16 cellular contexts compared by ENCODE assay signal in the genomic region with DNA sequence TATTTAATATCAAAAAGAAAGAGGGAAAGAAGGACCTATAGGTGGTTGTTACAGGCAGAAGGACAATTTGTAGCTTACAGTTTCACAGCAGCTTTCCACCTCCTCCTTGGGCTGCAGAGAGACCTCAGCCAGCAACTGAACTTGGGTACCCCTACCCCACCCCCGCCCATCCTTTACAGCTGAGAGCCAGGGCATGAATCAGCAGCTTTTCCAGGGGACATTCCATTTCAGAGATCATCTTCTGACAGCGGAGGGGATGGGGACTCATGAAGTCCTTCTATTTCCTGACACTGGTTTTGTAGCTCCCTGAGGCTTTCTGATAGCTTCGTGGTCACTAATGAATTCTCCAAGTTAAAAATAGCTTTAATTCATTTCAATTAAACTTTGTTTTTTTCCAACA.
DNase-seq lines count a peak whose midpoint lies in the region; ATAC-seq, FAIRE-seq and TF ChIP-seq lines count a peak whose summit lies in the region.
"Had no signal": no experiment of that assay in that cellular context is flagged by ENCODE, and none has a peak within 500 bp of the region (broad histone marks: within the 10 kb centered on the region; RNA-seq: fewer than 3 reads in every experiment).

No MANE protein-coding gene starts in this region.

- intact Hi-C loops in endothelial cell of umbilical vein (cut with micrococcal nuclease) (no loop called here), left ventricle myocardium superior (cut with micrococcal nuclease) (loop anchor here (10.0 kb wide), 1 partner anchor 122 kb away; a partner anchor contains a TSS)

- no peak overlapping the region for H3K9ac ChIP-seq in endothelial cell of umbilical vein (replicated peaks; ENCODE audit: extremely low read depth, insufficient read depth, low read length)

- POLR2A ChIA-PET in endothelial cell of umbilical vein (lab: Charles Lee), result no interaction called here

- H3K4me2 ChIP-seq in endothelial cell of umbilical vein (ENCODE audit: insufficient read depth, low read length) (peak overlapping the region; percentile 47), osteoblast (ENCODE audit: insufficient read depth, low read length) (peak overlapping the region; percentile 6)

- H2AFZ ChIP-seq in endothelial cell of umbilical vein (ENCODE audit: low read depth, low read length) (no peak overlapping the region), osteoblast (ENCODE audit: low read length) (no peak overlapping the region)

- H3K9me3 ChIP-seq in endothelial cell of umbilical vein (replicated peaks; ENCODE audit: control insufficient read depth, insufficient read depth, low read length) (no peaks in the 10 kb centered on the region), osteoblast (ENCODE audit: low read depth, low read length) (no peaks in the 10 kb centered on the region)
- H3K9me3 ChIP-seq: esophagus squamous epithelium had no signal

- H3K27me3 ChIP-seq in endothelial cell of umbilical vein (ENCODE audit: control insufficient read depth in 2 of 2, insufficient read depth in 2 of 2, low read length in 2 of 2), result no peaks in the 10 kb centered on the region
- H3K27me3 ChIP-seq in osteoblast (ENCODE audit: insufficient read depth, low read length), result no peaks in the 10 kb centered on the region
- H3K27me3 ChIP-seq: dorsolateral prefrontal cortex, esophagus squamous epithelium had no signal

- H4K20me1 ChIP-seq in endothelial cell of umbilical vein (replicated peaks; ENCODE audit: control insufficient read depth, extremely low read depth, insufficient read depth, low read length), result no peaks in the 10 kb centered on the region
- H4K20me1 ChIP-seq in osteoblast (ENCODE audit: insufficient read depth, low read length), result no peaks in the 10 kb centered on the region

- TF ChIP-seq POLR2A in endothelial cell of umbilical vein (IDR thresholded peaks at IDR 0.05; ENCODE audit: low read depth, low read length), result no peak

- no peaks in the 10 kb centered on the region for H3K9me1 ChIP-seq in endothelial cell of umbilical vein (replicated peaks; ENCODE audit: control insufficient read depth, extremely low read depth, insufficient read depth, low read length)

- CTCF ChIA-PET in endothelial cell of umbilical vein (lab: Charles Lee), result interaction anchor here (0.9 to 2.2 kb wide), 11 partner anchors 17 to 454 kb away, joined by 3 to 15 read pairs (median 4); a partner anchor contains a TSS

- no TSS peak for BruUV-seq in endothelial cell of umbilical vein (replicated peaks; lab: Mats Ljungman, UMichigan)

- peak; percentile 44 for FAIRE-seq in endothelial cell of umbilical vein (lab: Jason Lieb, UNC)

- H3K4me3 ChIP-seq in endothelial cell of umbilical vein (replicated peaks in 1 of 3; ENCODE audit: insufficient read depth in 1 of 3, low read depth in 1 of 3, low read length in 3 of 3), result no peak overlapping the region
- H3K4me3 ChIP-seq in osteoblast (ENCODE audit: insufficient read depth, low read length), result no peak overlapping the region
- H3K4me3 ChIP-seq: dorsolateral prefrontal cortex, esophagus squamous epithelium had no signal

- ATAC-seq in left ventricle myocardium superior (no peak), HG03521 (IDR thresholded peaks at IDR 0.05; ENCODE audit: unreplicated experiment) (no peak)

- dilution Hi-C loops in endothelial cell of umbilical vein (cut with MboI; ENCODE audit: extremely low pct_ligation_motif_present, low sequenced_read_pairs), result no loop called here

- DNase-seq in RPMI7951 (ENCODE audit: low read depth), result peak; percentile 45
- DNase-seq in endothelial cell of umbilical vein (ENCODE audit: low read depth, low spot score), result peak; percentile 42
- DNase-seq in osteoblast (ENCODE audit: insufficient read length, low spot score, missing footprints), result no peak
- DNase-seq in T1000 (lab: John Stamatoyannopoulos, UW), result no peak
- no peak for DNase-seq in left ventricle myocardium superior
- DNase-seq in COLO829 (ENCODE audit: low spot score), result no peak
- DNase-seq: activated CD4-positive, alpha-beta memory T cell treated with anti-CD3 and anti-CD28 coated beads, Interleukin-2, amount 10 ng/mL, durations not matched to agents 7 days and 5 days; amygdala; DND-41; dorsolateral prefrontal cortex; esophagus squamous epithelium; hypothalamus; NCI-H446 treated with DMSO at 0.1 percent for 48 hours; stimulated activated CD4-positive, alpha-beta T cell treated with anti-CD3 and anti-CD28 coated beads, Interleukin-12 subunit alpha, Interleukin-12 subunit beta, amount 100 ng/mL, for 4 hours had no signal

- H3K79me2 ChIP-seq in endothelial cell of umbilical vein (ENCODE audit: control insufficient read depth, insufficient read depth, low read length) (peaks cover 16% of the 10 kb centered on the region), osteoblast (ENCODE audit: insufficient read depth, low read length) (peaks cover 33% of the 10 kb centered on the region)

- TF ChIP-seq CTCF in C4-2B (conservative IDR thresholded peaks at IDR 0.05) (no peak), endothelial cell of umbilical vein (IDR thresholded peaks at IDR 0.05; ENCODE audit: extremely low read depth in 1 of 2, insufficient read depth in 1 of 2, low read depth in 1 of 2, low read length in 2 of 2) (no peak), osteoblast (IDR thresholded peaks at IDR 0.05; ENCODE audit: extremely low read depth, low read depth, low read length) (no peak)

- H3K36me3 ChIP-seq in endothelial cell of umbilical vein (ENCODE audit: control insufficient read depth in 2 of 2, extremely low read depth in 1 of 2, insufficient read depth in 2 of 2, low read length in 2 of 2), result peaks cover 18 to 32% of the 10 kb centered on the region in 2 experiments
- H3K36me3 ChIP-seq in osteoblast (ENCODE audit: insufficient read depth, low read length), result peaks cover 41% of the 10 kb centered on the region

- peaks cover 22% of the 10 kb centered on the region for H3K4me1 ChIP-seq in endothelial cell of umbilical vein (ENCODE audit: control insufficient read depth, extremely low read depth, insufficient read depth, low read length)
- peaks cover 9% of the 10 kb centered on the region for H3K4me1 ChIP-seq in osteoblast (ENCODE audit: insufficient read depth, low read length)

- peak overlapping the region; percentile 66 for H3K27ac ChIP-seq in C4-2B
- H3K27ac ChIP-seq in endothelial cell of umbilical vein (ENCODE audit: insufficient read depth, low read depth, low read length), result peak overlapping the region; percentile 62
- H3K27ac ChIP-seq in osteoblast (ENCODE audit: low read depth, low read length), result peak overlapping the region; percentile 57
- H3K27ac ChIP-seq: dorsolateral prefrontal cortex, esophagus squamous epithelium had no signal

TF ChIP-seq in endothelial cell of umbilical vein, 7 proteins besides CTCF, POLR2A, EP300 and RAD21:
- TF ChIP-seq MYC (IDR thresholded peaks at IDR 0.05; ENCODE audit: low read depth, low read length) (no peak), EZH2 (IDR thresholded peaks at IDR 0.05; ENCODE audit: borderline replicate concordance, low read depth, low read length, severe bottlenecking) (no peak), POLR2AphosphoS5 (IDR thresholded peaks at IDR 0.05; ENCODE audit: insufficient read depth, low read depth, low read length) (no peak), FOS (IDR thresholded peaks at IDR 0.05; ENCODE audit: borderline replicate concordance, insufficient read depth, low read length) (no peak), JUN (IDR thresholded peaks at IDR 0.05; ENCODE audit: borderline replicate concordance, insufficient read depth, insufficient read length, low read depth) (no peak), GATA2 (IDR thresholded peaks at IDR 0.05; ENCODE audit: insufficient read depth, insufficient read length, low read depth, low read length) (no peak)
- TF ChIP-seq, protein P1, sequence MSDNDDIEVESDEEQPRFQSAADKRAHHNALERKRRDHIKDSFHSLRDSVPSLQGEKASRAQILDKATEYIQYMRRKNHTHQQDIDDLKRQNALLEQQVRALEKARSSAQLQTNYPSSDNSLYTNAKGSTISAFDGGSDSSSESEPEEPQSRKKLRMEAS (IDR thresholded peaks at IDR 0.05; ENCODE audit: insufficient read depth, insufficient read length), result no peak

Comparison
In these comparisons a context has a peak if more than half of its experiments do, and no peak if none do; other contexts are left out.
1. DNase-seq: peak in RPMI7951 (single experiment) and endothelial cell of umbilical vein (single experiment); none in osteoblast (single experiment), T1000 (single experiment), left ventricle myocardium superior (single experiment) and COLO829 (single experiment).
2. Peak in every context shown above with its lines, with median percentiles within 50 percentile points of each other: H3K27ac ChIP-seq.